Comparison of ENCODE assay signal across 23 cellular contexts in genomic region chr2:10191554-10191953, GRCh38.
"Had no signal": no experiment of that assay in that cellular context is flagged by ENCODE, and none has a peak within 500 bp of the region (broad histone marks: within the 10 kb centered on the region; RNA-seq: fewer than 3 reads in every experiment).

No MANE protein-coding gene starts in this region.

- ATAC-seq: activated CD4-positive, alpha-beta T cell treated with anti-CD3 and anti-CD28 coated beads for 36 hours; esophagus mucosa; heart left ventricle; naive thymus-derived CD8-positive, alpha-beta T cell; sciatic nerve had no signal

- DNase-seq: activated CD4-positive, alpha-beta T cell treated with anti-CD3 and anti-CD28 coated beads for 36 hours; activated CD4-positive, alpha-beta T cell treated with anti-CD3 and anti-CD28 coated beads, Interleukin-2, amount 50 U/mL, for 4 hours; activated CD4-positive, CD25-positive, alpha-beta regulatory T cell; activated CD8-positive, alpha-beta memory T cell treated with anti-CD3 and anti-CD28 coated beads, Interleukin-2, amount 50 U/mL, for 4 hours; activated effector memory CD4-positive, alpha-beta T cell treated with anti-CD3 and anti-CD28 coated beads, Interleukin-2, amount 50 U/mL, for 16 hours; activated naive CD4-positive, alpha-beta T cell treated with anti-CD3 and anti-CD28 coated beads, Interleukin-2, amount 10 ng/mL, durations not matched to agents 7 days and 5 days; activated T-cell treated with anti-CD3 and anti-CD28 coated beads, Interleukin-2, amount 50 U/mL, for 1 hour; endodermal cell; foreskin fibroblast; heart left ventricle; hypothalamus; naive thymus-derived CD8-positive, alpha-beta T cell; stimulated activated CD4-positive, alpha-beta T cell treated with anti-CD3 and anti-CD28 coated beads, Interleukin-12 subunit alpha, Interleukin-12 subunit beta, amount 100 ng/mL, for 4 hours; stimulated activated CD4-positive, alpha-beta T cell treated with anti-CD3 and anti-CD28 coated beads, Interleukin-4, amount 100 ng/mL, for 1 hour; T-helper 1 cell had no signal

- H3K9me3 ChIP-seq: heart left ventricle, tibial nerve had no signal

- H3K27me3 Mint-ChIP-seq: activated CD4-positive, alpha-beta T cell treated with anti-CD3 and anti-CD28 coated beads for 36 hours; activated naive CD4-positive, alpha-beta T cell treated with anti-CD3 and anti-CD28 coated beads, Interleukin-2, amount 10 ng/mL, durations not matched to agents 7 days and 5 days; central memory CD8-positive, alpha-beta T cell; dendritic cell treated with granulocyte-macrophage colony-stimulating factor and Interleukin-4, amounts not matched to agents 40 ng/mL and 50 ng/mL, for 4 days; naive thymus-derived CD8-positive, alpha-beta T cell; progenitor cell of endocrine pancreas had no signal

- H3K9me3 Mint-ChIP-seq: activated naive CD4-positive, alpha-beta T cell treated with anti-CD3 and anti-CD28 coated beads, Interleukin-2, amount 10 ng/mL, durations not matched to agents 7 days and 5 days; activated T-helper 1 cell treated with anti-CD3 and anti-CD28 coated beads, Interleukin-12 subunit alpha, Interleukin-12 subunit beta, Interleukin-2, Interleukin-4 antibody, amounts not matched to agents 30 ng/mL and 10 ng/mL and 1 ng/mL, durations not matched to agents 14 hours and 24 hours and 36 hours; endodermal cell had no signal

- H3K27me3 ChIP-seq: heart left ventricle, tibial nerve had no signal

- H3K4me3 ChIP-seq: heart left ventricle, skin epidermis, tibial nerve had no signal

- H3K4me1 ChIP-seq: heart left ventricle had no signal

- H3K36me3 Mint-ChIP-seq: naive thymus-derived CD8-positive, alpha-beta T cell had no signal

- H3K4me1 Mint-ChIP-seq: activated CD4-positive, alpha-beta T cell treated with anti-CD3 and anti-CD28 coated beads for 36 hours; activated naive CD4-positive, alpha-beta T cell treated with anti-CD3 and anti-CD28 coated beads, Interleukin-2, amount 10 ng/mL, durations not matched to agents 7 days and 5 days; central memory CD8-positive, alpha-beta T cell; endodermal cell had no signal

- H3K27ac ChIP-seq: heart left ventricle, skin epidermis, tibial nerve had no signal

- H3K27ac Mint-ChIP-seq: activated CD4-positive, alpha-beta T cell treated with anti-CD3 and anti-CD28 coated beads for 36 hours; activated naive CD4-positive, alpha-beta T cell treated with anti-CD3 and anti-CD28 coated beads, Interleukin-2, amount 10 ng/mL, durations not matched to agents 7 days and 5 days; activated T-helper 1 cell treated with anti-CD3 and anti-CD28 coated beads, Interleukin-12 subunit alpha, Interleukin-12 subunit beta, Interleukin-2, Interleukin-4 antibody, amounts not matched to agents 30 ng/mL and 10 ng/mL and 1 ng/mL, durations not matched to agents 14 hours and 24 hours and 36 hours; dendritic cell treated with granulocyte-macrophage colony-stimulating factor and Interleukin-4, amounts not matched to agents 40 ng/mL and 50 ng/mL, for 4 days; endodermal cell; progenitor cell of endocrine pancreas had no signal

- H3K4me3 Mint-ChIP-seq: activated CD4-positive, alpha-beta T cell treated with anti-CD3 and anti-CD28 coated beads for 36 hours; activated naive CD4-positive, alpha-beta T cell treated with anti-CD3 and anti-CD28 coated beads, Interleukin-2, amount 10 ng/mL, durations not matched to agents 7 days and 5 days; activated T-helper 1 cell treated with anti-CD3 and anti-CD28 coated beads, Interleukin-12 subunit alpha, Interleukin-12 subunit beta, Interleukin-2, Interleukin-4 antibody, amounts not matched to agents 30 ng/mL and 10 ng/mL and 1 ng/mL, durations not matched to agents 14 hours and 24 hours and 36 hours; central memory CD8-positive, alpha-beta T cell; dendritic cell treated with granulocyte-macrophage colony-stimulating factor and Interleukin-4, amounts not matched to agents 40 ng/mL and 50 ng/mL, for 4 days; endodermal cell; naive thymus-derived CD8-positive, alpha-beta T cell had no signal

- H3K36me3 ChIP-seq: heart left ventricle, tibial nerve had no signal
